Comparison of ENCODE assay signal across 8 cellular contexts in genomic region chr19:18290250-18291018, GRCh38. TPM values are rescaled to one million over a fixed set of nuclear protein-coding genes. Genes with fewer than 3 reads are reported as not detected.
DNase-seq lines count a peak whose midpoint lies in the region; ATAC-seq and TF ChIP-seq lines count a peak whose summit lies in the region.

No MANE protein-coding gene starts in this region.

- no peaks in the 10 kb centered on the region for H3K36me3 ChIP-seq in naive thymus-derived CD4-positive, alpha-beta T cell (ENCODE audit: control insufficient read depth in 2 of 3, insufficient read depth in 3 of 3, low read length in 3 of 3)
- H3K36me3 ChIP-seq in stomach (no peaks in the 10 kb centered on the region), PC-9 (ENCODE audit: low read depth) (no peaks in the 10 kb centered on the region)

- no peaks in the 10 kb centered on the region for H3K27me3 Mint-ChIP-seq in activated naive CD8-positive, alpha-beta T cell treated with anti-CD3 and anti-CD28 coated beads for 36 hours
- H3K27me3 Mint-ChIP-seq in naive thymus-derived CD4-positive, alpha-beta T cell: no peaks in the 10 kb centered on the region

- H3K9me2 ChIP-seq in PC-9 (ENCODE audit: insufficient read depth): no peaks in the 10 kb centered on the region

- H3K4me2 ChIP-seq in PC-9: no peak overlapping the region

- TF ChIP-seq CTCF in stomach (IDR thresholded peaks at IDR 0.05) (no peak), PC-9 (conservative IDR thresholded peaks at IDR 0.05) (no peak)

- H3K9me3 Mint-ChIP-seq in activated naive CD8-positive, alpha-beta T cell treated with anti-CD3 and anti-CD28 coated beads for 36 hours: peaks cover 4% of the 10 kb centered on the region
- peaks cover 0 to 8% (median 0%) of the 10 kb centered on the region in 11 donors for H3K9me3 Mint-ChIP-seq in naive thymus-derived CD4-positive, alpha-beta T cell

- POLR2A ChIA-PET in naive thymus-derived CD4-positive, alpha-beta T cell (lab: Charles Lee): interaction anchor here (3.8 to 6.7 kb wide), 5 partner anchors 10 to 31 kb away, joined by 23 to 216 read pairs (median 49); partner anchors contain the start of genes JUND and LSM4
- POLR2A ChIA-PET in PC-9 (lab: Charles Lee; ENCODE audit: unreplicated experiment): no interaction called here

- TF ChIP-seq POLR2A in stomach (IDR thresholded peaks at IDR 0.05): no peak

- BruUV-seq in PC-9 (replicated peaks; lab: Mats Ljungman, UMichigan): no TSS peak

- H3K4me1 Mint-ChIP-seq in activated naive CD8-positive, alpha-beta T cell treated with anti-CD3 and anti-CD28 coated beads for 36 hours: peaks cover 66% of the 10 kb centered on the region
- peaks cover 43 to 72% (median 63%) of the 10 kb centered on the region in 7 donors for H3K4me1 Mint-ChIP-seq in naive thymus-derived CD4-positive, alpha-beta T cell

- WGBS in stomach, 5 donors: 29 to 34% (median 31%) methylated on average over 15 of the region's 15 CpGs

- H3K9me3 ChIP-seq in naive thymus-derived CD4-positive, alpha-beta T cell (ENCODE audit: control insufficient read depth in 2 of 3, low read length in 3 of 3): no peaks in the 10 kb centered on the region
- H3K9me3 ChIP-seq in stomach (no peaks in the 10 kb centered on the region), PC-9 (ENCODE audit: insufficient read depth, low read depth) (no peaks in the 10 kb centered on the region)

- peak overlapping the region; percentile 85 for H3K4me3 Mint-ChIP-seq in activated naive CD8-positive, alpha-beta T cell treated with anti-CD3 and anti-CD28 coated beads for 36 hours
- H3K4me3 Mint-ChIP-seq in naive thymus-derived CD4-positive, alpha-beta T cell: peak overlapping the region; percentile 80 to 96 (median 92)

- DNase-seq in T-helper 1 cell (peak; percentile 69 to 98 (median 75)), stomach (peak; percentile 40), DMS53 treated with DMSO at 0.1 percent for 48 hours (lab: John Stamatoyannopoulos, UW; ENCODE audit: unreplicated experiment) (no peak), PC-9 (no peak), HK-2 (ENCODE audit: unreplicated experiment) (no peak)
- DNase-seq in activated naive CD8-positive, alpha-beta T cell treated with anti-CD3 and anti-CD28 coated beads for 36 hours: peak; percentile 96
- DNase-seq in naive thymus-derived CD4-positive, alpha-beta T cell: peak in 8 of 9 donors; percentile 47 to 93 (median 59)

- H3K4me1 ChIP-seq in naive thymus-derived CD4-positive, alpha-beta T cell (ENCODE audit: control insufficient read depth in 2 of 2, insufficient read depth in 2 of 2, low read length in 2 of 2): peaks cover 42 to 47% of the 10 kb centered on the region in 2 donors
- H3K4me1 ChIP-seq in stomach (peaks cover 24 to 53% (median 39%) of the 10 kb centered on the region in 4 donors), PC-9 (replicated peaks; ENCODE audit: insufficient read depth) (peaks cover 13% of the 10 kb centered on the region)

- intact Hi-C loops in naive thymus-derived CD4-positive, alpha-beta T cell (cut with micrococcal nuclease): loop anchor here (1.0 to 5.0 kb wide), 6 partner anchors 9 to 127 kb away; partner anchors contain the start of genes JUND (in 2 of the 2), LSM4 (in 2 of the 2) and SSBP4 (in 1 of the 2)
- intact Hi-C loops in stomach (cut with DNase I; ENCODE audit: low total_unique reads): no loop called here
- intact Hi-C loops in PC-9 (cut with micrococcal nuclease; ENCODE audit: unreplicated experiment): no loop called here

- H3K36me3 Mint-ChIP-seq in activated naive CD8-positive, alpha-beta T cell treated with anti-CD3 and anti-CD28 coated beads for 36 hours: peaks cover 17% of the 10 kb centered on the region
- H3K36me3 Mint-ChIP-seq in naive thymus-derived CD4-positive, alpha-beta T cell: peaks cover 0 to 17% (median 0%) of the 10 kb centered on the region in 5 donors

- no peak for TF ChIP-seq EP300 in stomach (IDR thresholded peaks at IDR 0.05)

- peak overlapping the region; percentile 95 for H3K27ac Mint-ChIP-seq in activated naive CD8-positive, alpha-beta T cell treated with anti-CD3 and anti-CD28 coated beads for 36 hours
- H3K27ac Mint-ChIP-seq in naive thymus-derived CD4-positive, alpha-beta T cell: peak overlapping the region; percentile 87 to 100 (median 97)

- H3K27me3 ChIP-seq in naive thymus-derived CD4-positive, alpha-beta T cell (ENCODE audit: control insufficient read depth in 2 of 2, insufficient read depth in 2 of 2, low read length in 2 of 2): no peaks in the 10 kb centered on the region
- H3K27me3 ChIP-seq in stomach (no peaks in the 10 kb centered on the region), PC-9 (ENCODE audit: insufficient read depth, low read depth) (no peaks in the 10 kb centered on the region)

- H2AFZ ChIP-seq in PC-9: no peak overlapping the region

- no peaks in the 10 kb centered on the region for H3K79me2 ChIP-seq in PC-9 (ENCODE audit: low read depth)

- peak overlapping the region; percentile 92 for H3K27ac ChIP-seq in naive thymus-derived CD4-positive, alpha-beta T cell (ENCODE audit: low read depth, low read length)
- peak overlapping the region; percentile 94 to 100 (median 96) for H3K27ac ChIP-seq in stomach
- no peak overlapping the region for H3K27ac ChIP-seq in PC-9

- CTCF ChIA-PET in naive thymus-derived CD4-positive, alpha-beta T cell (lab: Charles Lee): interaction anchor here (1.5 kb wide), 1 partner anchor 39 kb away, joined by 3 read pairs; no protein-coding TSS in a partner anchor
- CTCF ChIA-PET in PC-9 (lab: Charles Lee): no interaction called here

- no peak overlapping the region for H3K4me3 ChIP-seq in naive thymus-derived CD4-positive, alpha-beta T cell (ENCODE audit: low read length)
- H3K4me3 ChIP-seq in stomach: peak overlapping the region in 1 of 4 donors; percentile 64
- no peak overlapping the region for H3K4me3 ChIP-seq in PC-9

- peaks cover 55% of the 10 kb centered on the region for H3F3A ChIP-seq in PC-9 (ENCODE audit: insufficient read depth, low read depth)

- no peaks in the 10 kb centered on the region for H4K20me1 ChIP-seq in PC-9 (ENCODE audit: insufficient read depth)

- peak; percentile 40 for ATAC-seq in GM19372 (IDR thresholded peaks at IDR 0.05; ENCODE audit: low read depth, unreplicated experiment)
- peak; percentile 65 for ATAC-seq in naive thymus-derived CD4-positive, alpha-beta T cell

RNA-seq across cellular contexts. Expression of gene JUND, which starts 9.0 kb away (rescaled TPM):
- total RNA-seq in activated naive CD8-positive, alpha-beta T cell treated with anti-CD3 and anti-CD28 coated beads for 36 hours: 100 to 1,000 TPM; 379 to 398 TPM
- total RNA-seq in naive thymus-derived CD4-positive, alpha-beta T cell: 1,000 to 10,000 TPM in 2 of 5 experiments, 100 to 1,000 TPM in 3; 196 to 1,360 (median 279) TPM
- 10 to 100 TPM; 29.0 to 67.3 TPM for polyA plus RNA-seq in naive thymus-derived CD4-positive, alpha-beta T cell
- 1,000 to 10,000 TPM in 2 of 5 donors, 100 to 1,000 TPM in 3; 118 to 1,659 (median 737) TPM for total RNA-seq in stomach
- 100 to 1,000 TPM in 2 of 3 donors, 10 to 100 TPM in 1; 78.6 to 272 (median 102) TPM for polyA plus RNA-seq in stomach
- total RNA-seq in PC-9 (2021): 115 and 150 TPM in 2 replicates

RNA-seq across cellular contexts. Expression of gene IQCN, which starts 16.2 kb away (rescaled TPM):
- under 1 TPM; 0.29 to 0.32 TPM for total RNA-seq in activated naive CD8-positive, alpha-beta T cell treated with anti-CD3 and anti-CD28 coated beads for 36 hours
- 10 to 100 TPM in 2 of 5 experiments, 1 to 10 TPM in 3; 4.7 to 28.3 (median 9.1) TPM for total RNA-seq in naive thymus-derived CD4-positive, alpha-beta T cell
- polyA plus RNA-seq in naive thymus-derived CD4-positive, alpha-beta T cell: under 1 TPM; 0.19 to 0.24 TPM
- total RNA-seq in stomach (10 to 100 TPM in 1 of 5 donors, 1 to 10 TPM in 3, not detected in 1; 2.4 to 35.7 (median 4.0) TPM), PC-9 (2021) (5.6 and 7.3 TPM in 2 replicates)
- 1 to 10 TPM; 1.4 to 2.7 (median 2.6) TPM for polyA plus RNA-seq in stomach

RNA-seq across cellular contexts. Expression of gene LSM4, which starts 32.4 kb away (rescaled TPM):
- total RNA-seq in activated naive CD8-positive, alpha-beta T cell treated with anti-CD3 and anti-CD28 coated beads for 36 hours: 100 to 1,000 TPM; 419 to 435 TPM
- total RNA-seq in naive thymus-derived CD4-positive, alpha-beta T cell: 100 to 1,000 TPM in 1 of 5 experiments, 10 to 100 TPM in 4; 45.3 to 131 (median 56.2) TPM
- polyA plus RNA-seq in naive thymus-derived CD4-positive, alpha-beta T cell: 100 to 1,000 TPM; 123 to 163 TPM
- total RNA-seq in stomach: 100 to 1,000 TPM in 2 of 5 donors, 10 to 100 TPM in 3; 24.1 to 185 (median 98.6) TPM
- 100 to 1,000 TPM; 114 to 181 (median 173) TPM for polyA plus RNA-seq in stomach
- 291 and 323 TPM in 2 replicates for total RNA-seq in PC-9 (2021)

RNA-seq across cellular contexts. Expression of gene PGPEP1, which starts 50.0 kb away (rescaled TPM):
- 10 to 100 TPM; 15.7 to 17.8 TPM for total RNA-seq in activated naive CD8-positive, alpha-beta T cell treated with anti-CD3 and anti-CD28 coated beads for 36 hours
- 10 to 100 TPM; 26.6 to 57.1 (median 43.8) TPM for total RNA-seq in naive thymus-derived CD4-positive, alpha-beta T cell
- 10 to 100 TPM in 1 of 2 donors, 1 to 10 TPM in 1; 9.4 to 11.1 TPM for polyA plus RNA-seq in naive thymus-derived CD4-positive, alpha-beta T cell
- total RNA-seq in stomach (10 to 100 TPM in 4 of 5 donors, 1 to 10 TPM in 1; 8.0 to 58.9 (median 22.9) TPM), PC-9 (2021) (42.0 and 53.6 TPM in 2 replicates)
- polyA plus RNA-seq in stomach: 10 to 100 TPM in 2 of 3 donors, 1 to 10 TPM in 1; 8.4 to 40.0 (median 31.8) TPM

Comparison
In these comparisons a context has a peak if more than half of its experiments do, and no peak if none do; other contexts are left out.
1. DNase-seq: peak in T-helper 1 cell (5 of 5), activated naive CD8-positive, alpha-beta T cell treated with anti-CD3 and anti-CD28 coated beads for 36 hours (single experiment), naive thymus-derived CD4-positive, alpha-beta T cell (8 of 9) and stomach (single experiment); none in DMS53 treated with DMSO at 0.1 percent for 48 hours (single experiment), PC-9 (0 of 2) and HK-2 (single experiment).
2. intact Hi-C loops: an anchor here in naive thymus-derived CD4-positive, alpha-beta T cell (1.0 to 5.0 kb wide); none called in stomach and PC-9.